In the genomic region with DNA sequence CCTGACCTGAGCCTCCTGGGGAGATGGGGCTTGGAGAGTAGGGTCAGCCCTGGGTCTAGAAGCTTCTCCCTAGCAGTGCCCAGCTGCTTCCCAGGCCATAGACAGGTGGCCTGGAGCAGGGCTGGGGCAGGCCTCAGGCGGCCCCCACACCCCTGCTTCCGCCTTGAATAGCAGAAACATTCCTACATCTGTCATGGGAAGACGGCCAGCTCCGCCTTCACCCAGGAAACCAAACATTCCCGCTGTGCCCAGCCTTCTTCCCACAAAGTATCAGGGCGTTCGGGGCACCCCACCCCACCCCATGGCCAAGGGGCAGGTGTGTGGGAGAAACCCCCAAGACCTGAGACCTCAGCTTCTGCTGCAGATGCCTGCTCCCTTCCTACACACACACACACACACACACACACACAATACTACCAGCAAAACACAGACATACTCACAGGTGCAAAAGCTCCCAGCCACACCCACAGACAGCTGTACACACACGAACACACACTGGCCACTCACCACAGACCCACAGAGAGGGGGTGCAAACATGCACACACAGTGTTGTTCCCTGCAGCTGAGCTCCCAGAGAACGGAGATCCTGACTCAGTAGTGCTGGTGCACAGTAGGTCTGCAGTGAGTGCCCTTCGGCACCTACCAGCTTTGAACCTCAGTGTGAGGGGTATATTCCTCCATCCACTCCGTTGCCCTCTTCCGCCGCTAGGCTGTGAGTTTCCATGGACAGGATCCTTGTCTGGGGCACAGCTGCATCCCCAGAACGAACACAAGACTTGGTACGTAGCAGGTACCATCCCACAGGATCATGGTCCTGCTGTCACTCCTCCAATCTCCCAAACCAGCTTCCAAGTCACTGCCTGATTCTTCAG, we compare ENCODE assay signal across 8 cellular contexts. TPM values are rescaled to one million over a fixed set of nuclear protein-coding genes. Genes with fewer than 3 reads are reported as not detected.
DNase-seq lines count a peak whose midpoint lies in the region; ATAC-seq and TF ChIP-seq lines count a peak whose summit lies in the region.

No MANE protein-coding gene starts in this region.

- no peaks in the 10 kb centered on the region for H3K9me3 ChIP-seq in endodermal cell (ENCODE audit: control insufficient read depth, low read length)

- no peaks in the 10 kb centered on the region for H3K27me3 ChIP-seq in endodermal cell (ENCODE audit: control insufficient read depth, insufficient read depth, low read length, poor library complexity, severe bottlenecking)

- peak in 2 of 3 experiments; percentile 1 to 25 for DNase-seq in NCI-H1417 (lab: John Stamatoyannopoulos, UW)
- no peak for DNase-seq in NCI-H1417 treated with DMSO at 0.1 percent for 48 hours (lab: John Stamatoyannopoulos, UW)
- peak; percentile 9 for DNase-seq in NCI-H510A (lab: John Stamatoyannopoulos, UW)
- DNase-seq in endodermal cell: peak; percentile 56
- DNase-seq in sciatic nerve (ENCODE audit: low spot score): peak; percentile 54
- DNase-seq in activated CD8-positive, alpha-beta T cell treated with anti-CD3 and anti-CD28 coated beads, Interleukin-2, amount 10 ng/mL, durations not matched to agents 7 days and 5 days: no peak
- no peak for DNase-seq in NCI-H446 (lab: John Stamatoyannopoulos, UW)

- POLR2A ChIA-PET in activated CD8-positive, alpha-beta T cell treated with anti-CD3 and anti-CD28 coated beads, Interleukin-2, amount 10 ng/mL, durations not matched to agents 7 days and 5 days (lab: Charles Lee): no interaction called here

- H3K27me3 Mint-ChIP-seq in endodermal cell (ENCODE audit: insufficient read depth): no peaks in the 10 kb centered on the region
- H3K27me3 Mint-ChIP-seq in activated CD8-positive, alpha-beta T cell treated with anti-CD3 and anti-CD28 coated beads, Interleukin-2, amount 10 ng/mL, durations not matched to agents 7 days and 5 days (ENCODE audit: low read depth): peaks cover 26% of the 10 kb centered on the region

- no peak overlapping the region for H3K9ac ChIP-seq in endodermal cell (ENCODE audit: extremely low read depth, low read length, poor library complexity, severe bottlenecking)

- no peak overlapping the region for H3K27ac Mint-ChIP-seq in endodermal cell
- H3K27ac Mint-ChIP-seq in activated CD8-positive, alpha-beta T cell treated with anti-CD3 and anti-CD28 coated beads, Interleukin-2, amount 10 ng/mL, durations not matched to agents 7 days and 5 days: no peak overlapping the region

- peaks cover 4% of the 10 kb centered on the region for H3K4me1 Mint-ChIP-seq in endodermal cell
- peaks cover 17% of the 10 kb centered on the region for H3K4me1 Mint-ChIP-seq in activated CD8-positive, alpha-beta T cell treated with anti-CD3 and anti-CD28 coated beads, Interleukin-2, amount 10 ng/mL, durations not matched to agents 7 days and 5 days (ENCODE audit: low read depth)

- no peaks in the 10 kb centered on the region for H3K4me1 ChIP-seq in endodermal cell (ENCODE audit: control insufficient read depth, insufficient read depth, low read length)

- intact Hi-C loops in sciatic nerve (cut with DNase I): no loop called here

- no peak overlapping the region for H3K27ac ChIP-seq in endodermal cell (ENCODE audit: low read depth, low read length)

- ATAC-seq in sciatic nerve (peak; percentile 75), GM18868 (IDR thresholded peaks at IDR 0.05; ENCODE audit: unreplicated experiment) (no peak)
- no peak for ATAC-seq in activated CD8-positive, alpha-beta T cell treated with anti-CD3 and anti-CD28 coated beads, Interleukin-2, amount 10 ng/mL, durations not matched to agents 7 days and 5 days

- no peaks in the 10 kb centered on the region for H3K36me3 Mint-ChIP-seq in endodermal cell (ENCODE audit: low read depth)
- H3K36me3 Mint-ChIP-seq in activated CD8-positive, alpha-beta T cell treated with anti-CD3 and anti-CD28 coated beads, Interleukin-2, amount 10 ng/mL, durations not matched to agents 7 days and 5 days (ENCODE audit: low read depth): no peaks in the 10 kb centered on the region

- no peak overlapping the region for H3K4me3 Mint-ChIP-seq in endodermal cell
- no peak overlapping the region for H3K4me3 Mint-ChIP-seq in activated CD8-positive, alpha-beta T cell treated with anti-CD3 and anti-CD28 coated beads, Interleukin-2, amount 10 ng/mL, durations not matched to agents 7 days and 5 days

- H3K4me3 ChIP-seq in endodermal cell (ENCODE audit: low read length): no peak overlapping the region

- H3K9me3 Mint-ChIP-seq in endodermal cell: no peaks in the 10 kb centered on the region
- no peaks in the 10 kb centered on the region for H3K9me3 Mint-ChIP-seq in activated CD8-positive, alpha-beta T cell treated with anti-CD3 and anti-CD28 coated beads, Interleukin-2, amount 10 ng/mL, durations not matched to agents 7 days and 5 days (ENCODE audit: insufficient read depth)

- WGBS in endodermal cell (ENCODE audit: insufficient coverage in 1 of 2, insufficient read length in 1 of 2), 2 experiments: 79 to 82% methylated on average over 10 to 15 of the region's 15 CpGs

- CTCF ChIA-PET in activated CD8-positive, alpha-beta T cell treated with anti-CD3 and anti-CD28 coated beads, Interleukin-2, amount 10 ng/mL, durations not matched to agents 7 days and 5 days (lab: Charles Lee): interaction anchor here (1.2 kb wide), 1 partner anchor 37 kb away, joined by 4 read pairs; no protein-coding TSS in a partner anchor

- no peaks in the 10 kb centered on the region for H3K36me3 ChIP-seq in endodermal cell (ENCODE audit: control insufficient read depth, insufficient read depth, low read length)

- no peak for TF ChIP-seq CTCF in endodermal cell (conservative IDR thresholded peaks at IDR 0.05)

RNA-seq across cellular contexts. Expression of gene PDGFB, which starts 37.4 kb away (rescaled TPM):
- total RNA-seq in endodermal cell (10 to 100 TPM in 1 of 2 donors, 1 to 10 TPM in 1; 5.9 to 10.4 TPM), sciatic nerve (24.2 TPM)
- 3.5 TPM for polyA plus RNA-seq in endodermal cell (2013, experiment 1 of 2)
- 3.3 TPM for polyA plus RNA-seq in endodermal cell (2013, experiment 2 of 2)
- total RNA-seq in activated CD8-positive, alpha-beta T cell treated with anti-CD3 and anti-CD28 coated beads, Interleukin-2, amount 10 ng/mL, durations not matched to agents 7 days and 5 days: under 1 TPM; 0.18 to 0.34 TPM

RNA-seq across cellular contexts. Expression of gene CBX7, which starts 54.9 kb away (rescaled TPM):
- total RNA-seq in endodermal cell (10 to 100 TPM; 14.2 to 22.0 TPM), sciatic nerve (115 TPM)
- 6.0 TPM for polyA plus RNA-seq in endodermal cell (2013, experiment 1 of 2)
- 5.8 TPM for polyA plus RNA-seq in endodermal cell (2013, experiment 2 of 2)
- total RNA-seq in activated CD8-positive, alpha-beta T cell treated with anti-CD3 and anti-CD28 coated beads, Interleukin-2, amount 10 ng/mL, durations not matched to agents 7 days and 5 days: 1 to 10 TPM; 8.6 to 8.7 TPM

Comparison
In these comparisons a context has a peak if more than half of its experiments do, and no peak if none do; other contexts are left out.
1. DNase-seq: peak in NCI-H1417 (2 of 3), NCI-H510A (single experiment), endodermal cell (single experiment) and sciatic nerve (single experiment); none in NCI-H1417 treated with DMSO at 0.1 percent for 48 hours (single experiment), activated CD8-positive, alpha-beta T cell treated with anti-CD3 and anti-CD28 coated beads, Interleukin-2, amount 10 ng/mL, durations not matched to agents 7 days and 5 days (single experiment) and NCI-H446 (0 of 2).
2. RNA of gene PDGFB, which starts 37.4 kb away (total RNA-seq): 24.2 TPM in sciatic nerve (single experiment) and 5.9 to 10.4 TPM in endodermal cell; 0.18 to 0.34 TPM in activated CD8-positive, alpha-beta T cell treated with anti-CD3 and anti-CD28 coated beads, Interleukin-2, amount 10 ng/mL, durations not matched to agents 7 days and 5 days; every median in the first group is over 4 times any median in the second.